In genomic region chr20:53575481-53576194, GRCh38 we compare ENCODE assay signal across 1 cellular context.
TF ChIP-seq lines count a peak whose summit lies in the region.

No MANE protein-coding gene starts in this region.

TF ChIP-seq in HepG2, 621 proteins besides CTCF, POLR2A, EP300 and RAD21 (continued from another document):
- TF ChIP-seq HMGXB3 (CRISPR knock-in tag; IDR thresholded peaks at IDR 0.05; ENCODE audit: borderline replicate concordance) (no peak), TFAP4 (IDR thresholded peaks at IDR 0.05; ENCODE audit: borderline replicate concordance, low read depth) (no peak), ZNF678 (CRISPR knock-in tag; IDR thresholded peaks at IDR 0.05) (no peak), HMGA1 (CRISPR knock-in tag; conservative IDR thresholded peaks at IDR 0.05) (no peak), PAXIP1 (CRISPR knock-in tag; conservative IDR thresholded peaks at IDR 0.05) (no peak), BCL6 (CRISPR knock-in tag; IDR thresholded peaks at IDR 0.05) (no peak), GABPB1 (CRISPR knock-in tag; IDR thresholded peaks at IDR 0.05) (no peak), ARNTL (CRISPR knock-in tag; IDR thresholded peaks at IDR 0.05) (no peak), SMAD1 (CRISPR knock-in tag; IDR thresholded peaks at IDR 0.05; ENCODE audit: borderline replicate concordance, low read depth) (no peak), TRIM24 (CRISPR knock-in tag; IDR thresholded peaks at IDR 0.05) (no peak), MEIS2 (CRISPR knock-in tag; IDR thresholded peaks at IDR 0.05) (no peak), MTF1 (CRISPR knock-in tag; IDR thresholded peaks at IDR 0.05) (no peak), ZNF512 (CRISPR knock-in tag; IDR thresholded peaks at IDR 0.05) (no peak), ZNF503 (CRISPR knock-in tag; IDR thresholded peaks at IDR 0.05) (no peak), ZNF121 (CRISPR knock-in tag; IDR thresholded peaks at IDR 0.05) (no peak), SNAPC4 (CRISPR knock-in tag; IDR thresholded peaks at IDR 0.05) (peak; percentile 44; the same call in 1 of the 2 replicates), HOXA5 (CRISPR knock-in tag; IDR thresholded peaks at IDR 0.05) (no peak)
